Comparison of ENCODE assay signal across 16 cellular contexts in the genomic region with DNA sequence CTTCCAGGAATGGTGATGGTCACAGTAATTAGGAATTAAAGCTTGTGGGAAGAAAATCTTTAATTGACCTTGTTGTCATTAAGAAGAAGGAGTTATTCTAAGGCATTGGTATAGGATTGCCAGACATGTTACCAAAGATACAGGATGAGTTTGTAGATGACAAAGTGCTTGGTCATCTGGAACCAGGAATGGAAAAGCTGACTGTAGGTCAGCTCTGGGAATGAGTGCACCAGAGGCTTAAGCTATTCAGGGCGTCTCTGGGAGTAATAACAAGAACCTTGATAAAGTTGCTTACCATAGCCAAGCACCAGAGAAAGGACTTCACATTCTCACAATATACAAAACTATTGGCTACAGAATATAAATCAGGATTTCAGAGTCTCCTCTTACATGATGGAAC.
DNase-seq lines count a peak whose midpoint lies in the region; TF ChIP-seq lines count a peak whose summit lies in the region.
"Had no signal": no experiment of that assay in that cellular context is flagged by ENCODE, and none has a peak within 500 bp of the region (broad histone marks: within the 10 kb centered on the region; RNA-seq: fewer than 3 reads in every experiment).

No MANE protein-coding gene starts in this region.

- H3K9me2 ChIP-seq in GM23248 (ENCODE audit: insufficient read depth) (no peaks in the 10 kb centered on the region), hepatocyte (replicated peaks; ENCODE audit: insufficient read depth) (no peaks in the 10 kb centered on the region)

- no peaks in the 10 kb centered on the region for H3K27me3 Mint-ChIP-seq in nephron progenitor cell (ENCODE audit: low read depth, poor library complexity)
- H3K27me3 Mint-ChIP-seq: central memory CD8-positive, alpha-beta T cell had no signal

- H3K9ac ChIP-seq in GM23248: peak overlapping the region; percentile 60

- H3F3A ChIP-seq in GM23248 (ENCODE audit: insufficient read depth): peaks cover 18% of the 10 kb centered on the region

- peak overlapping the region; percentile 93 for H3K27ac ChIP-seq in GM23248
- no peak overlapping the region for H3K27ac ChIP-seq in hepatocyte

- H3K4me1 Mint-ChIP-seq in nephron progenitor cell: no peaks in the 10 kb centered on the region

- peak overlapping the region; percentile 48 for H3K4me2 ChIP-seq in GM23248 (ENCODE audit: unreplicated experiment)
- no peak overlapping the region for H3K4me2 ChIP-seq in hepatocyte

- in situ Hi-C loops in GM23248 (cut with MboI): no loop called here

- no peaks in the 10 kb centered on the region for H3K9me3 Mint-ChIP-seq in nephron progenitor cell
- H3K9me3 Mint-ChIP-seq: central memory CD8-positive, alpha-beta T cell; natural killer cell had no signal

- H3K9me3 ChIP-seq in GM23248 (ENCODE audit: low read depth): no peaks in the 10 kb centered on the region
- no peaks in the 10 kb centered on the region for H3K9me3 ChIP-seq in hepatocyte (ENCODE audit: low read depth)
- H3K9me3 ChIP-seq: Caco-2 had no signal

- H4K20me1 ChIP-seq in GM23248 (ENCODE audit: insufficient read depth) (no peaks in the 10 kb centered on the region), hepatocyte (ENCODE audit: insufficient read depth, poor library complexity, severe bottlenecking) (no peaks in the 10 kb centered on the region)

- no peak overlapping the region for H3K4me3 Mint-ChIP-seq in nephron progenitor cell
- H3K4me3 Mint-ChIP-seq: central memory CD8-positive, alpha-beta T cell; natural killer cell had no signal

- H3K36me3 ChIP-seq in GM23248 (ENCODE audit: low read depth): no peaks in the 10 kb centered on the region
- no peaks in the 10 kb centered on the region for H3K36me3 ChIP-seq in hepatocyte (replicated peaks; ENCODE audit: insufficient read depth, low read depth)

- peak overlapping the region; percentile 44; the same call in 1 of the 2 replicates for H2AFZ ChIP-seq in GM23248
- no peak overlapping the region for H2AFZ ChIP-seq in hepatocyte

- TF ChIP-seq CTCF in hepatocyte (IDR thresholded peaks at IDR 0.05; ENCODE audit: poor library complexity) (no peak), nephron progenitor cell (IDR thresholded peaks at IDR 0.05) (no peak)

- H3K27me3 ChIP-seq in GM23248 (replicated peaks; ENCODE audit: insufficient read depth): no peaks in the 10 kb centered on the region
- no peaks in the 10 kb centered on the region for H3K27me3 ChIP-seq in hepatocyte

- H3K4me3 ChIP-seq in GM23248 (peak overlapping the region; percentile 14; the same call in 1 of the 2 replicates), hepatocyte (no peak overlapping the region)

- DNase-seq in AG08395 (ENCODE audit: low spot score) (peak; percentile 86), GM23248 (peak; percentile 94), amniotic epithelial cell (ENCODE audit: low read depth) (peak; percentile 72), hepatocyte (ENCODE audit: low spot score) (peak; percentile 17), NCI-H2171 (lab: John Stamatoyannopoulos, UW) (no peak), nephron progenitor cell (no peak), DMS153 (lab: John Stamatoyannopoulos, UW) (no peak), foreskin melanocyte (no peak)
- DNase-seq: activated CD8-positive, alpha-beta memory T cell treated with anti-CD3 and anti-CD28 coated beads, Interleukin-2, amount 50 U/mL, for 4 hours; Caco-2; natural killer cell; NCI-H1694; stimulated activated CD4-positive, alpha-beta T cell treated with anti-CD3 and anti-CD28 coated beads, Interleukin-15, amount 100 ng/mL, for 24 hours; stimulated activated naive CD4-positive, alpha-beta T cell; T1000 had no signal

- 0 to 8% methylated on average over 1 of the region's 1 CpG for WGBS in GM23248 (ENCODE audit: low coverage in 1 of 2, low lambda C conversion rate in 2 of 2, missing lambda C conversion rate in 2 of 2), 2 experiments
- 88% methylated on average over 1 of the region's 1 CpG for WGBS in hepatocyte (ENCODE audit: low lambda C conversion rate, missing lambda C conversion rate)

- no peaks in the 10 kb centered on the region for H3K36me3 Mint-ChIP-seq in nephron progenitor cell (ENCODE audit: low read depth)
- H3K36me3 Mint-ChIP-seq: natural killer cell had no signal

- peaks cover 44% of the 10 kb centered on the region for H3K79me2 ChIP-seq in GM23248 (ENCODE audit: insufficient read depth)
- H3K79me2 ChIP-seq in hepatocyte: peaks cover 7% of the 10 kb centered on the region

- no peak overlapping the region for H3K27ac Mint-ChIP-seq in nephron progenitor cell
- H3K27ac Mint-ChIP-seq: natural killer cell had no signal

- H3K4me1 ChIP-seq in GM23248 (ENCODE audit: insufficient read depth) (peaks cover 14% of the 10 kb centered on the region), hepatocyte (ENCODE audit: insufficient read depth) (no peaks in the 10 kb centered on the region)
- H3K4me1 ChIP-seq: Caco-2 had no signal

Comparison
In these comparisons a context has a peak if more than half of its experiments do, and no peak if none do; other contexts are left out.
1. DNase-seq: peak in AG08395 (single experiment), GM23248 (single experiment), amniotic epithelial cell (single experiment) and hepatocyte (single experiment); none in NCI-H2171 (single experiment), nephron progenitor cell (single experiment), DMS153 (single experiment) and foreskin melanocyte (single experiment).